ENCODE assay signal across 26 cellular contexts in genomic region chr3:29581311-29581710, GRCh38.
"Had no signal": no experiment of that assay in that cellular context is flagged by ENCODE, and none has a peak within 500 bp of the region (broad histone marks: within the 10 kb centered on the region; RNA-seq: fewer than 3 reads in every experiment).

No MANE protein-coding gene starts in this region.

- H3K36me3 ChIP-seq: gastroesophageal sphincter, heart right ventricle, right lobe of liver, transverse colon had no signal

- H3K27me3 Mint-ChIP-seq: activated CD4-positive, alpha-beta memory T cell treated with anti-CD3 and anti-CD28 coated beads, Interleukin-2, amount 10 ng/mL, durations not matched to agents 7 days and 5 days; activated CD4-positive, alpha-beta T cell treated with anti-CD3 and anti-CD28 coated beads, Interleukin-2, amount 10 ng/mL, durations not matched to agents 24 days and 14 days; activated CD8-positive, alpha-beta memory T cell treated with anti-CD3 and anti-CD28 coated beads, Interleukin-2, amount 10 ng/mL, durations not matched to agents 7 days and 5 days; activated naive CD4-positive, alpha-beta T cell treated with anti-CD3 and anti-CD28 coated beads, Interleukin-2, amount 10 ng/mL, durations not matched to agents 7 days and 5 days; activated naive CD8-positive, alpha-beta T cell treated with anti-CD3 and anti-CD28 coated beads, Interleukin-2, amount 50 U/mL, for 24 hours; brain; dendritic cell treated with granulocyte-macrophage colony-stimulating factor and Interleukin-4, amounts not matched to agents 40 ng/mL and 50 ng/mL, for 4 days; memory B cell; stimulated activated naive B cell treated with anti-CD40 and anti-IgM and Interleukin-4, amounts not matched to agents 10 μg/mL and 1 μg/mL and 100 μg/mL, for 72 hours had no signal

- H3K36me3 Mint-ChIP-seq: activated CD8-positive, alpha-beta memory T cell treated with anti-CD3 and anti-CD28 coated beads, Interleukin-2, amount 10 ng/mL, durations not matched to agents 7 days and 5 days; activated naive CD4-positive, alpha-beta T cell treated with anti-CD3 and anti-CD28 coated beads, Interleukin-2, amount 10 ng/mL, durations not matched to agents 7 days and 5 days; brain; memory B cell; stimulated activated naive B cell treated with anti-CD40 and anti-IgM and Interleukin-4, amounts not matched to agents 10 μg/mL and 1 μg/mL and 100 μg/mL, for 72 hours had no signal

- H3K4me1 ChIP-seq: right lobe of liver, transverse colon, uterus had no signal

- H3K4me3 Mint-ChIP-seq: activated CD4-positive, alpha-beta memory T cell treated with anti-CD3 and anti-CD28 coated beads, Interleukin-2, amount 10 ng/mL, durations not matched to agents 7 days and 5 days; activated CD4-positive, alpha-beta T cell treated with anti-CD3 and anti-CD28 coated beads, Interleukin-2, amount 10 ng/mL, durations not matched to agents 24 days and 14 days; activated CD8-positive, alpha-beta memory T cell treated with anti-CD3 and anti-CD28 coated beads, Interleukin-2, amount 10 ng/mL, durations not matched to agents 7 days and 5 days; activated naive CD4-positive, alpha-beta T cell treated with anti-CD3 and anti-CD28 coated beads, Interleukin-2, amount 10 ng/mL, durations not matched to agents 7 days and 5 days; activated naive CD8-positive, alpha-beta T cell treated with anti-CD3 and anti-CD28 coated beads, Interleukin-2, amount 50 U/mL, for 24 hours; brain; dendritic cell treated with granulocyte-macrophage colony-stimulating factor and Interleukin-4, amounts not matched to agents 40 ng/mL and 50 ng/mL, for 4 days; memory B cell; nephron; stimulated activated naive B cell treated with anti-CD40 and anti-IgM and Interleukin-4, amounts not matched to agents 10 μg/mL and 1 μg/mL and 100 μg/mL, for 72 hours had no signal

- H3K9me3 Mint-ChIP-seq: activated CD4-positive, alpha-beta T cell treated with anti-CD3 and anti-CD28 coated beads, Interleukin-2, amount 10 ng/mL, durations not matched to agents 24 days and 14 days; activated naive CD4-positive, alpha-beta T cell treated with anti-CD3 and anti-CD28 coated beads, Interleukin-2, amount 10 ng/mL, durations not matched to agents 7 days and 5 days; nephron had no signal

- ATAC-seq: activated CD4-positive, CD25-positive, alpha-beta regulatory T cell treated with anti-CD3 and anti-CD28 coated beads, Interleukin-2, amount 50 U/mL, for 24 hours; activated CD8-positive, alpha-beta memory T cell treated with anti-CD3 and anti-CD28 coated beads, Interleukin-2, amount 10 ng/mL, durations not matched to agents 7 days and 5 days; activated naive CD8-positive, alpha-beta T cell treated with anti-CD3 and anti-CD28 coated beads, Interleukin-2, amount 50 U/mL, for 24 hours; esophagus mucosa; gastroesophageal sphincter; heart right ventricle; left colon; right lobe of liver; stimulated activated naive B cell treated with anti-CD40 and anti-IgM and Interleukin-4, amounts not matched to agents 10 μg/mL and 1 μg/mL and 100 μg/mL, for 72 hours had no signal

- H3K27ac ChIP-seq: gastroesophageal sphincter, heart right ventricle, right lobe of liver, transverse colon, uterus, VCaP had no signal

- H3K4me3 ChIP-seq: gastroesophageal sphincter, heart right ventricle, right lobe of liver, transverse colon, uterus had no signal

- H3K27ac Mint-ChIP-seq: activated CD4-positive, alpha-beta memory T cell treated with anti-CD3 and anti-CD28 coated beads, Interleukin-2, amount 10 ng/mL, durations not matched to agents 7 days and 5 days; activated CD4-positive, alpha-beta T cell treated with anti-CD3 and anti-CD28 coated beads, Interleukin-2, amount 10 ng/mL, durations not matched to agents 24 days and 14 days; activated CD8-positive, alpha-beta memory T cell treated with anti-CD3 and anti-CD28 coated beads, Interleukin-2, amount 10 ng/mL, durations not matched to agents 7 days and 5 days; activated naive CD4-positive, alpha-beta T cell treated with anti-CD3 and anti-CD28 coated beads, Interleukin-2, amount 10 ng/mL, durations not matched to agents 7 days and 5 days; activated naive CD8-positive, alpha-beta T cell treated with anti-CD3 and anti-CD28 coated beads, Interleukin-2, amount 50 U/mL, for 24 hours; brain; dendritic cell treated with granulocyte-macrophage colony-stimulating factor and Interleukin-4, amounts not matched to agents 40 ng/mL and 50 ng/mL, for 4 days; memory B cell; nephron; stimulated activated naive B cell treated with anti-CD40 and anti-IgM and Interleukin-4, amounts not matched to agents 10 μg/mL and 1 μg/mL and 100 μg/mL, for 72 hours had no signal

- DNase-seq: activated CD4-positive, alpha-beta memory T cell treated with anti-CD3 and anti-CD28 coated beads, Interleukin-2, amount 10 ng/mL, durations not matched to agents 7 days and 5 days; activated CD4-positive, alpha-beta T cell treated with anti-CD3 and anti-CD28 coated beads, Interleukin-2, amount 10 ng/mL, durations not matched to agents 24 days and 14 days; activated CD8-positive, alpha-beta memory T cell treated with anti-CD3 and anti-CD28 coated beads, Interleukin-2, amount 10 ng/mL, durations not matched to agents 7 days and 5 days; activated effector memory CD4-positive, alpha-beta T cell treated with anti-CD3 and anti-CD28 coated beads, Interleukin-2, amount 50 U/mL, for 16 hours; activated naive CD4-positive, alpha-beta T cell treated with anti-CD3 and anti-CD28 coated beads, Interleukin-2, amount 10 ng/mL, durations not matched to agents 7 days and 5 days; activated naive CD8-positive, alpha-beta T cell treated with anti-CD3 and anti-CD28 coated beads, Interleukin-2, amount 50 U/mL, for 24 hours; activated T-cell treated with anti-CD3 and anti-CD28 coated beads for 4 hours; effector CD8-positive, alpha-beta T cell; heart right ventricle; left colon; occipital lobe; right lobe of liver; stimulated activated CD4-positive, alpha-beta T cell treated with anti-CD3 and anti-CD28 coated beads, Interleukin-2, amount 100 ng/mL, for 48 hours; stimulated activated CD8-positive, alpha-beta memory T cell treated with anti-CD3 and anti-CD28 coated beads, Interleukin-4, amount 100 ng/mL, for 48 hours; stimulated activated naive B cell treated with anti-CD40 and anti-IgM and Interleukin-4, amounts not matched to agents 10 μg/mL and 1 μg/mL and 100 μg/mL, for 72 hours; T-helper 2 cell; transverse colon; uterus had no signal

- H3K4me1 Mint-ChIP-seq: activated CD4-positive, alpha-beta memory T cell treated with anti-CD3 and anti-CD28 coated beads, Interleukin-2, amount 10 ng/mL, durations not matched to agents 7 days and 5 days; activated CD4-positive, alpha-beta T cell treated with anti-CD3 and anti-CD28 coated beads, Interleukin-2, amount 10 ng/mL, durations not matched to agents 24 days and 14 days; activated CD8-positive, alpha-beta memory T cell treated with anti-CD3 and anti-CD28 coated beads, Interleukin-2, amount 10 ng/mL, durations not matched to agents 7 days and 5 days; activated naive CD4-positive, alpha-beta T cell treated with anti-CD3 and anti-CD28 coated beads, Interleukin-2, amount 10 ng/mL, durations not matched to agents 7 days and 5 days; activated naive CD8-positive, alpha-beta T cell treated with anti-CD3 and anti-CD28 coated beads, Interleukin-2, amount 50 U/mL, for 24 hours; brain; memory B cell; nephron; stimulated activated naive B cell treated with anti-CD40 and anti-IgM and Interleukin-4, amounts not matched to agents 10 μg/mL and 1 μg/mL and 100 μg/mL, for 72 hours had no signal

- H3K9me3 ChIP-seq: gastroesophageal sphincter, heart right ventricle, right lobe of liver, transverse colon, uterus had no signal

- H3K27me3 ChIP-seq: gastroesophageal sphincter, heart right ventricle, right lobe of liver, transverse colon, uterus had no signal
